18 cellular contexts compared by ENCODE assay signal in genomic region chr9:3261484-3261883, GRCh38.
"Had no signal": no experiment of that assay in that cellular context is flagged by ENCODE, and none has a peak within 500 bp of the region (broad histone marks: within the 10 kb centered on the region; RNA-seq: fewer than 3 reads in every experiment).

No MANE protein-coding gene starts in this region.

- H3K27me3 ChIP-seq: foreskin keratinocyte, hepatocyte, neutrophil, ovary, upper lobe of left lung had no signal

- DNase-seq: activated CD4-positive, alpha-beta T cell treated with anti-CD3 and anti-CD28 coated beads for 1 hour; activated CD4-positive, alpha-beta T cell treated with anti-CD3 and anti-CD28 coated beads, Interleukin-2, amount 50 U/mL, for 1 hour; activated CD8-positive, alpha-beta T cell treated with anti-CD3 and anti-CD28 coated beads, Interleukin-2, amount 10 ng/mL, durations not matched to agents 7 days and 5 days; activated gamma-delta T cell treated with Interleukin-2 at 50 U/mL for 16 hours; aorta; foreskin keratinocyte; left ventricle myocardium inferior; ovary; stimulated activated CD4-positive, alpha-beta T cell treated with anti-CD3 and anti-CD28 coated beads, Interleukin-4, amount 100 ng/mL, for 24 hours; stimulated activated naive CD4-positive, alpha-beta T cell treated with Interleukin-2 at 50 U/mL for 16 hours; T-helper 1 cell; T-helper 9 cell; upper lobe of left lung had no signal

- H3K36me3 ChIP-seq: ovary, prostate gland had no signal

- ATAC-seq: activated CD8-positive, alpha-beta T cell treated with anti-CD3 and anti-CD28 coated beads, Interleukin-2, amount 10 ng/mL, durations not matched to agents 7 days and 5 days; foreskin keratinocyte; natural killer cell treated with Interleukin-12 subunit alpha and Interleukin-12 subunit beta and Interleukin-15 and Interleukin-18, amount 100 ng/mL, for 72 hours had no signal

- H3K27ac ChIP-seq: coronary artery, foreskin keratinocyte, hepatocyte, left ventricle myocardium inferior, neutrophil, ovary, prostate gland, upper lobe of left lung had no signal

- H3K4me3 ChIP-seq: coronary artery, hepatocyte, left ventricle myocardium inferior, ovary, prostate gland, upper lobe of left lung had no signal
